Comparison of ENCODE assay signal across 9 cellular contexts in genomic region chr6:29705389-29706231, GRCh38. TPM values are rescaled to one million over a fixed set of nuclear protein-coding genes. Genes with fewer than 3 reads are reported as not detected.
DNase-seq lines count a peak whose midpoint lies in the region; ATAC-seq, FAIRE-seq and TF ChIP-seq lines count a peak whose summit lies in the region.
"Had no signal": no experiment of that assay in that cellular context is flagged by ENCODE, and none has a peak within 500 bp of the region (broad histone marks: within the 10 kb centered on the region; RNA-seq: fewer than 3 reads in every experiment).

No MANE protein-coding gene starts in this region.

- no peaks in the 10 kb centered on the region for H3K9me3 ChIP-seq in fibroblast of lung (ENCODE audit: control insufficient read depth, insufficient read depth, low read depth, low read length)

- no peaks in the 10 kb centered on the region for H3K9me3 Mint-ChIP-seq in neural crest cell
- H3K9me3 Mint-ChIP-seq in activated T-helper 1 cell treated with anti-CD3 and anti-CD28 coated beads, Interleukin-12 subunit alpha, Interleukin-12 subunit beta, Interleukin-2, Interleukin-4 antibody, amounts not matched to agents 30 ng/mL and 10 ng/mL and 1 ng/mL, durations not matched to agents 14 hours and 24 hours and 36 hours, result no peaks in the 10 kb centered on the region

- DNase-seq in AG10803 (ENCODE audit: low read depth), result peak; percentile 53
- no peak for DNase-seq in GM12891 (ENCODE audit: insufficient read length, low spot score)
- DNase-seq in RCC 7860 (ENCODE audit: low spot score), result peak; percentile 39
- peak; percentile 25 to 61 for DNase-seq in fibroblast of lung (ENCODE audit: low read depth in 2 of 2)
- DNase-seq in neural crest cell (ENCODE audit: low read depth, low spot score), result no peak
- no peak for DNase-seq in activated T-helper 1 cell treated with anti-CD3 and anti-CD28 coated beads, Interleukin-12 subunit alpha, Interleukin-12 subunit beta, Interleukin-2, Interleukin-4 antibody, amounts not matched to agents 30 ng/mL and 10 ng/mL and 1 ng/mL, durations not matched to agents 14 hours and 24 hours and 36 hours (ENCODE audit: low spot score)

- no peaks in the 10 kb centered on the region for H3K79me2 ChIP-seq in fibroblast of lung (ENCODE audit: control insufficient read depth, insufficient read depth, low read length)

- TF ChIP-seq CTCF in AG10803 (conservative IDR thresholded peaks at IDR 0.05; ENCODE audit: low read length), result peak; percentile 76
- TF ChIP-seq CTCF in fibroblast of lung (conservative IDR thresholded peaks at IDR 0.05 in 1 of 2, IDR thresholded peaks at IDR 0.05 in 1 of 2; ENCODE audit: low read depth in 1 of 2, low read length in 2 of 2), result peak; percentile 66 to 67
- peak; percentile 72 for TF ChIP-seq CTCF in neural crest cell (conservative IDR thresholded peaks at IDR 0.05)

- H2AFZ ChIP-seq in fibroblast of lung (ENCODE audit: low read length), result no peak overlapping the region

- no peaks in the 10 kb centered on the region for H4K20me1 ChIP-seq in fibroblast of lung (ENCODE audit: control insufficient read depth, extremely low read depth, insufficient read depth, low read length)

- peaks cover 83% of the 10 kb centered on the region for H3K27me3 Mint-ChIP-seq in neural crest cell (ENCODE audit: low read depth)
- H3K27me3 Mint-ChIP-seq in activated T-helper 1 cell treated with anti-CD3 and anti-CD28 coated beads, Interleukin-12 subunit alpha, Interleukin-12 subunit beta, Interleukin-2, Interleukin-4 antibody, amounts not matched to agents 30 ng/mL and 10 ng/mL and 1 ng/mL, durations not matched to agents 14 hours and 24 hours and 36 hours (ENCODE audit: insufficient read depth), result peaks cover 30% of the 10 kb centered on the region

- H3K4me2 ChIP-seq in fibroblast of lung (ENCODE audit: extremely low read depth, insufficient read depth, low read length), result no peak overlapping the region

- H3K36me3 ChIP-seq in fibroblast of lung (ENCODE audit: control insufficient read depth, insufficient read depth, low read length), result no peaks in the 10 kb centered on the region

- FAIRE-seq in GM12891 (lab: Jason Lieb, UNC) (peak; percentile 57), RCC 7860 (lab: Jason Lieb, UNC) (no peak)
- FAIRE-seq: frontal cortex had no signal

- H3K27me3 ChIP-seq in fibroblast of lung (ENCODE audit: control insufficient read depth, insufficient read depth, low read length), result peaks cover 9% of the 10 kb centered on the region

- ATAC-seq in GM19455 (IDR thresholded peaks at IDR 0.05; ENCODE audit: unreplicated experiment), result no peak
- ATAC-seq in GM21737 (IDR thresholded peaks at IDR 0.05; ENCODE audit: unreplicated experiment), result no peak

- H3K4me3 ChIP-seq in AG10803 (ENCODE audit: low read length) (no peak overlapping the region), fibroblast of lung (replicated peaks in 1 of 4; ENCODE audit: control extremely low read depth in 1 of 4, insufficient read depth in 1 of 4, low read depth in 3 of 4, low read length in 4 of 4) (no peak overlapping the region)

- no peaks in the 10 kb centered on the region for H3K4me1 Mint-ChIP-seq in neural crest cell
- peaks cover 60% of the 10 kb centered on the region for H3K4me1 Mint-ChIP-seq in activated T-helper 1 cell treated with anti-CD3 and anti-CD28 coated beads, Interleukin-12 subunit alpha, Interleukin-12 subunit beta, Interleukin-2, Interleukin-4 antibody, amounts not matched to agents 30 ng/mL and 10 ng/mL and 1 ng/mL, durations not matched to agents 14 hours and 24 hours and 36 hours (ENCODE audit: low read depth)

- TF ChIP-seq POLR2A in GM12891 (IDR thresholded peaks at IDR 0.05; ENCODE audit: low read depth, low read length), result no peak

- intact Hi-C loops in activated T-helper 1 cell treated with anti-CD3 and anti-CD28 coated beads, Interleukin-12 subunit alpha, Interleukin-12 subunit beta, Interleukin-2, Interleukin-4 antibody, amounts not matched to agents 30 ng/mL and 10 ng/mL and 1 ng/mL, durations not matched to agents 14 hours and 24 hours and 36 hours (cut with micrococcal nuclease), result loop anchor here (2.0 to 5.0 kb wide), 2 partner anchors 87 to 307 kb away; no protein-coding TSS in a partner anchor

- no peak overlapping the region for H3K27ac ChIP-seq in fibroblast of lung (ENCODE audit: insufficient read depth, low read length)

- H3K27ac Mint-ChIP-seq in neural crest cell (ENCODE audit: unreplicated experiment), result no peak overlapping the region
- H3K27ac Mint-ChIP-seq in activated T-helper 1 cell treated with anti-CD3 and anti-CD28 coated beads, Interleukin-12 subunit alpha, Interleukin-12 subunit beta, Interleukin-2, Interleukin-4 antibody, amounts not matched to agents 30 ng/mL and 10 ng/mL and 1 ng/mL, durations not matched to agents 14 hours and 24 hours and 36 hours, result no peak overlapping the region

- H3K36me3 Mint-ChIP-seq in neural crest cell (ENCODE audit: low read depth), result no peaks in the 10 kb centered on the region
- no peaks in the 10 kb centered on the region for H3K36me3 Mint-ChIP-seq in activated T-helper 1 cell treated with anti-CD3 and anti-CD28 coated beads, Interleukin-12 subunit alpha, Interleukin-12 subunit beta, Interleukin-2, Interleukin-4 antibody, amounts not matched to agents 30 ng/mL and 10 ng/mL and 1 ng/mL, durations not matched to agents 14 hours and 24 hours and 36 hours (ENCODE audit: low read depth)

- no peak overlapping the region for H3K9ac ChIP-seq in fibroblast of lung (ENCODE audit: insufficient read depth, low read length)

- no peak overlapping the region for H3K4me3 Mint-ChIP-seq in neural crest cell
- no peak overlapping the region for H3K4me3 Mint-ChIP-seq in activated T-helper 1 cell treated with anti-CD3 and anti-CD28 coated beads, Interleukin-12 subunit alpha, Interleukin-12 subunit beta, Interleukin-2, Interleukin-4 antibody, amounts not matched to agents 30 ng/mL and 10 ng/mL and 1 ng/mL, durations not matched to agents 14 hours and 24 hours and 36 hours

- no peaks in the 10 kb centered on the region for H3K4me1 ChIP-seq in fibroblast of lung (ENCODE audit: control insufficient read depth, extremely low read depth, insufficient read depth, low read length)

TF ChIP-seq in GM12891, 5 proteins besides CTCF, POLR2A, EP300 and RAD21:
- no peak for TF ChIP-seq POLR2AphosphoS5 (IDR thresholded peaks at IDR 0.05; ENCODE audit: low read depth, low read length)
- TF ChIP-seq TAF1 (IDR thresholded peaks at IDR 0.05; ENCODE audit: low read depth, low read length), result no peak
- TF ChIP-seq POU2F2 (IDR thresholded peaks at IDR 0.05; ENCODE audit: low read depth, low read length), result no peak
- TF ChIP-seq PAX5 (IDR thresholded peaks at IDR 0.05; ENCODE audit: insufficient read depth, low read length, severe bottlenecking), result no peak
- no peak for TF ChIP-seq SPI1 (IDR thresholded peaks at IDR 0.05; ENCODE audit: low read depth, low read length)

RNA-seq across cellular contexts. Expression of gene HLA-F, which starts 17.6 kb away (rescaled TPM):
- polyA plus RNA-seq in GM12891 (2012; ENCODE audit: low read depth, missing spikeins), result 332 TPM
- total RNA-seq in fibroblast of lung, result 4.6 and 5.4 TPM in 2 replicates
- 1.5 and 18.7 TPM in 2 replicates for polyA plus RNA-seq in fibroblast of lung
- polyA plus RNA-seq in fibroblast of lung (2012), result 2.1 and 27.6 TPM in 2 replicates
- 1.4 and 39.4 TPM in 2 replicates for polyA minus RNA-seq in fibroblast of lung (ENCODE audit: low replicate concordance)
- total RNA-seq in neural crest cell, result 0.98 and 1.4 TPM in 2 replicates
- 293 and 314 TPM in 2 replicates for total RNA-seq in activated T-helper 1 cell treated with anti-CD3 and anti-CD28 coated beads, Interleukin-12 subunit alpha, Interleukin-12 subunit beta, Interleukin-2, Interleukin-4 antibody, amounts not matched to agents 30 ng/mL and 10 ng/mL and 1 ng/mL, durations not matched to agents 14 hours and 24 hours and 36 hours

RNA-seq across cellular contexts. Expression of gene ZFP57, which starts 24.7 kb away (rescaled TPM):
- 10.8 TPM for polyA plus RNA-seq in GM12891 (2012; ENCODE audit: low read depth, missing spikeins)
- total RNA-seq in fibroblast of lung, result not detected in 2 replicates
- polyA plus RNA-seq in fibroblast of lung, result not detected in 2 replicates
- polyA plus RNA-seq in fibroblast of lung (2012), result not detected in 2 replicates
- polyA minus RNA-seq in fibroblast of lung (ENCODE audit: low replicate concordance), result not detected in 2 replicates
- not detected in 2 replicates for total RNA-seq in neural crest cell
- total RNA-seq in activated T-helper 1 cell treated with anti-CD3 and anti-CD28 coated beads, Interleukin-12 subunit alpha, Interleukin-12 subunit beta, Interleukin-2, Interleukin-4 antibody, amounts not matched to agents 30 ng/mL and 10 ng/mL and 1 ng/mL, durations not matched to agents 14 hours and 24 hours and 36 hours, result 2.4 and 2.7 TPM in 2 replicates
- total RNA-seq: frontal cortex had no signal

RNA-seq across cellular contexts. Expression of gene MOG, which starts 48.7 kb away (rescaled TPM):
- polyA plus RNA-seq in GM12891 (2012; ENCODE audit: low read depth, missing spikeins), result 0.41 TPM
- total RNA-seq in fibroblast of lung (not detected in 2 replicates), neural crest cell (not detected in 2 replicates)
- not detected in 2 replicates for polyA plus RNA-seq in fibroblast of lung
- not detected in 2 replicates for polyA plus RNA-seq in fibroblast of lung (2012)
- polyA minus RNA-seq in fibroblast of lung (ENCODE audit: low replicate concordance), result not detected in 2 replicates
- total RNA-seq in activated T-helper 1 cell treated with anti-CD3 and anti-CD28 coated beads, Interleukin-12 subunit alpha, Interleukin-12 subunit beta, Interleukin-2, Interleukin-4 antibody, amounts not matched to agents 30 ng/mL and 10 ng/mL and 1 ng/mL, durations not matched to agents 14 hours and 24 hours and 36 hours, result not detected in 2 replicates

Comparison
In these comparisons a context has a peak if more than half of its experiments do, and no peak if none do; other contexts are left out.
1. DNase-seq: peak in AG10803 (single experiment), RCC 7860 (single experiment) and fibroblast of lung (2 of 2); none in GM12891 (single experiment), neural crest cell (single experiment) and activated T-helper 1 cell treated with anti-CD3 and anti-CD28 coated beads, Interleukin-12 subunit alpha, Interleukin-12 subunit beta, Interleukin-2, Interleukin-4 antibody, amounts not matched to agents 30 ng/mL and 10 ng/mL and 1 ng/mL, durations not matched to agents 14 hours and 24 hours and 36 hours (single experiment).
2. RNA of gene HLA-F, which starts 17.6 kb away (total RNA-seq): 293 to 314 TPM in activated T-helper 1 cell treated with anti-CD3 and anti-CD28 coated beads, Interleukin-12 subunit alpha, Interleukin-12 subunit beta, Interleukin-2, Interleukin-4 antibody, amounts not matched to agents 30 ng/mL and 10 ng/mL and 1 ng/mL, durations not matched to agents 14 hours and 24 hours and 36 hours; 4.6 to 5.4 TPM in fibroblast of lung and 0.98 to 1.4 TPM in neural crest cell; every median in the first group is over 10 times any median in the second.
3. Peak in every context shown above with its lines, with median percentiles within 50 percentile points of each other: CTCF ChIP-seq.